Comparison of ENCODE assay signal across 9 cellular contexts in the genomic region with DNA sequence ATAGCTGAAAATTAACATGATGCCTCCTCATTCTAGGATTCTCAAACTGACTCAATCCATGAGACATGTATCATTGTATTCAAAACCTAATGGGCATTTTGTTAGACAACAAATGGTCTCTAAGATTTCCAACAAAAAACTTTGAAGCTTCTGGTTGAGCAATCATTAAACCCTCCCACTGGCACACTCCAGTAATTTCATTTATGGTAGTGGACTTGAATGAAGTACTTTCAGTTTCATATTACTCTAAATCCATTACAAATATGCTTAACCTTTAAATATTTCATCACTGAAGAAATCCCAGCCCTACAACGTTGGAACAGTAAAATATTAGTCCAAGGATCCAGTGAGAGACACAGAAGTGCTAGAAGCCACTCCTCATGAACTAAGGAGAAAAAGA. TPM values are rescaled to one million over a fixed set of nuclear protein-coding genes. Genes with fewer than 3 reads are reported as not detected.
DNase-seq lines count a peak whose midpoint lies in the region; ATAC-seq, FAIRE-seq and TF ChIP-seq lines count a peak whose summit lies in the region.
"Had no signal": no experiment of that assay in that cellular context is flagged by ENCODE, and none has a peak within 500 bp of the region (broad histone marks: within the 10 kb centered on the region; RNA-seq: fewer than 3 reads in every experiment).

No MANE protein-coding gene starts in this region.

- H3K4me1 Mint-ChIP-seq in stimulated activated naive CD8-positive, alpha-beta T cell treated with anti-CD3 and anti-CD28 coated beads, Interleukin-15, Interleukin-2, amounts not matched to agents 100 ng/mL and 50 ng/mL, for 24 hours (ENCODE audit: low read depth), result peaks cover 20% of the 10 kb centered on the region
- H3K4me1 Mint-ChIP-seq in central memory CD8-positive, alpha-beta T cell, result peaks cover 24% of the 10 kb centered on the region

- no peaks in the 10 kb centered on the region for H3K9me3 ChIP-seq in lung (ENCODE audit: control insufficient read depth in 2 of 2, insufficient read depth in 1 of 2, low read length in 1 of 2)

- H3K27me3 ChIP-seq in lung (ENCODE audit: control insufficient read depth, insufficient read depth), result no peaks in the 10 kb centered on the region

- TF ChIP-seq CTCF in lung (IDR thresholded peaks at IDR 0.05; ENCODE audit: control extremely low read depth, extremely low read depth) (no peak), D721Med (IDR thresholded peaks at IDR 0.05; ENCODE audit: insufficient read depth, missing control alignments) (no peak)

- H3K36me3 ChIP-seq in lung (ENCODE audit: control insufficient read depth in 2 of 2, insufficient read depth in 2 of 2, low read length in 2 of 2), result no peaks in the 10 kb centered on the region

- no peak for FAIRE-seq in D721Med (lab: Jason Lieb, UNC)
- no peak for FAIRE-seq in urothelium cell line (lab: Jason Lieb, UNC)

- DNase-seq in stimulated activated naive CD8-positive, alpha-beta T cell treated with anti-CD3 and anti-CD28 coated beads, Interleukin-15, Interleukin-2, amounts not matched to agents 100 U/mL and 50 U/mL, for 24 hours, result no peak
- DNase-seq in central memory CD8-positive, alpha-beta T cell (ENCODE audit: low spot score in 2 of 2), result no peak
- DNase-seq in lung (ENCODE audit: low spot score), result no peak
- DNase-seq in NCI-H526 treated with DMSO at 0.1 percent for 48 hours (lab: John Stamatoyannopoulos, UW), result no peak
- no peak for DNase-seq in D721Med (ENCODE audit: insufficient read length, low spot score)
- no peak for DNase-seq in urothelium cell line (ENCODE audit: low spot score)
- DNase-seq: T-helper 9 cell had no signal

- H3K27me3 Mint-ChIP-seq in stimulated activated naive CD8-positive, alpha-beta T cell treated with anti-CD3 and anti-CD28 coated beads, Interleukin-15, Interleukin-2, amounts not matched to agents 100 ng/mL and 50 ng/mL, for 24 hours, result peaks cover 3% of the 10 kb centered on the region
- H3K27me3 Mint-ChIP-seq in central memory CD8-positive, alpha-beta T cell, result no peaks in the 10 kb centered on the region

- H3K27ac Mint-ChIP-seq in stimulated activated naive CD8-positive, alpha-beta T cell treated with anti-CD3 and anti-CD28 coated beads, Interleukin-15, Interleukin-2, amounts not matched to agents 100 ng/mL and 50 ng/mL, for 24 hours, result peak overlapping the region; percentile 69
- H3K27ac Mint-ChIP-seq in central memory CD8-positive, alpha-beta T cell (ENCODE audit: low read depth), result peak overlapping the region; percentile 72

- 0% methylated on average over 1 of the region's 1 CpG for WGBS in lung, 2 donors

- H3K4me3 ChIP-seq in lung, result no peak overlapping the region

- H3K36me3 Mint-ChIP-seq in stimulated activated naive CD8-positive, alpha-beta T cell treated with anti-CD3 and anti-CD28 coated beads, Interleukin-15, Interleukin-2, amounts not matched to agents 100 ng/mL and 50 ng/mL, for 24 hours (ENCODE audit: low read depth), result no peaks in the 10 kb centered on the region
- peaks cover 5% of the 10 kb centered on the region for H3K36me3 Mint-ChIP-seq in central memory CD8-positive, alpha-beta T cell (ENCODE audit: insufficient read depth)

- peak overlapping the region in 1 of 2 donors; percentile 75 for H3K27ac ChIP-seq in lung (ENCODE audit: low read depth in 1 of 2, low read length in 1 of 2)

- H3K9me3 Mint-ChIP-seq in stimulated activated naive CD8-positive, alpha-beta T cell treated with anti-CD3 and anti-CD28 coated beads, Interleukin-15, Interleukin-2, amounts not matched to agents 100 ng/mL and 50 ng/mL, for 24 hours, result no peaks in the 10 kb centered on the region
- no peaks in the 10 kb centered on the region for H3K9me3 Mint-ChIP-seq in central memory CD8-positive, alpha-beta T cell

- ATAC-seq in stimulated activated naive CD8-positive, alpha-beta T cell treated with anti-CD3 and anti-CD28 coated beads, Interleukin-15, Interleukin-2, amounts not matched to agents 100 U/mL and 50 U/mL, for 24 hours, result no peak
- no peak for ATAC-seq in central memory CD8-positive, alpha-beta T cell (replicated peaks; ENCODE audit: extremely low read depth, poor library complexity, severe bottlenecking)
- ATAC-seq in lung (ENCODE audit: insufficient read depth, low FRiP score), result peak; percentile 80
- no peak for ATAC-seq in HG03196 (IDR thresholded peaks at IDR 0.05; ENCODE audit: unreplicated experiment)

- H3K4me1 ChIP-seq in lung (ENCODE audit: control insufficient read depth in 2 of 2, insufficient read depth in 2 of 2, low read length in 2 of 2), result no peaks in the 10 kb centered on the region

- H3K4me3 Mint-ChIP-seq in stimulated activated naive CD8-positive, alpha-beta T cell treated with anti-CD3 and anti-CD28 coated beads, Interleukin-15, Interleukin-2, amounts not matched to agents 100 ng/mL and 50 ng/mL, for 24 hours, result peak overlapping the region; percentile 78
- H3K4me3 Mint-ChIP-seq in central memory CD8-positive, alpha-beta T cell, result peak overlapping the region; percentile 51

RNA-seq across cellular contexts. Expression of a gene that starts 43.5 kb away (rescaled TPM):
- 1 to 10 TPM in 1 of 2 donors, under 1 TPM in 1; 0.98 to 1.3 TPM for total RNA-seq in lung
- polyA plus RNA-seq in lung, result 1 to 10 TPM in 1 of 2 donors, under 1 TPM in 1; 0.61 to 1.3 TPM
